In genomic region chr22:21621025-21621424, GRCh38 we compare ENCODE assay signal across 1 cellular context.
TF ChIP-seq lines count a peak whose summit lies in the region.

No MANE protein-coding gene starts in this region.

TF ChIP-seq in A549, 52 proteins besides CTCF, POLR2A, EP300 and RAD21 (continued from another document):
- TF ChIP-seq, protein P1, sequence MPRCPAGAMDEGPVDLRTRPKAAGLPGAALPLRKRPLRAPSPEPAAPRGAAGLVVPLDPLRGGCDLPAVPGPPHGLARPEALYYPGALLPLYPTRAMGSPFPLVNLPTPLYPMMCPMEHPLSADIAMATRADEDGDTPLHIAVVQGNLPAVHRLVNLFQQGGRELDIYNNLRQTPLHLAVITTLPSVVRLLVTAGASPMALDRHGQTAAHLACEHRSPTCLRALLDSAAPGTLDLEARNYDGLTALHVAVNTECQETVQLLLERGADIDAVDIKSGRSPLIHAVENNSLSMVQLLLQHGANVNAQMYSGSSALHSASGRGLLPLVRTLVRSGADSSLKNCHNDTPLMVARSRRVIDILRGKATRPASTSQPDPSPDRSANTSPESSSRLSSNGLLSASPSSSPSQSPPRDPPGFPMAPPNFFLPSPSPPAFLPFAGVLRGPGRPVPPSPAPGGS (IDR thresholded peaks at IDR 0.05): no peak
- no peak for TF ChIP-seq HOXA7 (CRISPR knock-in tag; IDR thresholded peaks at IDR 0.05)
